ENCODE assay signal across 12 cellular contexts in genomic region chr4:155629183-155629825, GRCh38. TPM values are rescaled to one million over a fixed set of nuclear protein-coding genes. Genes with fewer than 3 reads are reported as not detected.
DNase-seq lines count a peak whose midpoint lies in the region; ATAC-seq and TF ChIP-seq lines count a peak whose summit lies in the region.
"Had no signal": no experiment of that assay in that cellular context is flagged by ENCODE, and none has a peak within 500 bp of the region (broad histone marks: within the 10 kb centered on the region; RNA-seq: fewer than 3 reads in every experiment).

No MANE protein-coding gene starts in this region.

- no peaks in the 10 kb centered on the region for H3K4me1 ChIP-seq in SJCRH30

- no peaks in the 10 kb centered on the region for H3K36me3 ChIP-seq in neural cell (ENCODE audit: insufficient read depth, low read length)
- H3K36me3 ChIP-seq in SJCRH30: no peaks in the 10 kb centered on the region

- no peaks in the 10 kb centered on the region for H3K9me3 ChIP-seq in neural cell (ENCODE audit: low read length)
- H3K9me3 ChIP-seq in SJCRH30 (replicated peaks): no peaks in the 10 kb centered on the region

- H3F3A ChIP-seq in neural cell (ENCODE audit: insufficient read depth, low read length, poor library complexity, severe bottlenecking): no peaks in the 10 kb centered on the region

- no peaks in the 10 kb centered on the region for H3K79me2 ChIP-seq in neural cell (replicated peaks; ENCODE audit: insufficient read depth, low read length)

- H3K4me2 ChIP-seq in neural cell (ENCODE audit: low read length): no peak overlapping the region

- TF ChIP-seq RAD21 in neural cell (conservative IDR thresholded peaks at IDR 0.05): no peak

- no peaks in the 10 kb centered on the region for H3K9me2 ChIP-seq in neural cell (ENCODE audit: insufficient read depth, low read length)

- no peak for TF ChIP-seq CTCF in neural cell (IDR thresholded peaks at IDR 0.05; ENCODE audit: poor library complexity, severe bottlenecking)

- H3K27me3 ChIP-seq in neural cell (ENCODE audit: insufficient read depth, low read depth, low read length) (no peaks in the 10 kb centered on the region), SJCRH30 (no peaks in the 10 kb centered on the region)

- H2AFZ ChIP-seq in neural cell (ENCODE audit: low read depth, low read length): no peak overlapping the region

- peak; percentile 50 for TF ChIP-seq EP300 in neural cell (conservative IDR thresholded peaks at IDR 0.05; ENCODE audit: poor library complexity, severe bottlenecking)

- no peaks in the 10 kb centered on the region for H4K20me1 ChIP-seq in neural cell (ENCODE audit: insufficient read depth)

- DNase-seq in GM04503 (ENCODE audit: low read depth) (peak; percentile 23), NCI-H82 treated with DMSO at 0.1 percent for 48 hours (lab: John Stamatoyannopoulos, UW; ENCODE audit: unreplicated experiment) (peak; percentile 29), dermis microvascular lymphatic vessel endothelial cell (ENCODE audit: low read depth in 2 of 2) (peak; percentile 71 to 73), SJCRH30 (no peak), AG08396 (ENCODE audit: low spot score) (no peak), NCI-H1417 treated with DMSO at 0.1 percent for 48 hours (lab: John Stamatoyannopoulos, UW) (no peak)
- DNase-seq: activated naive CD4-positive, alpha-beta T cell; MV-4-11; NCI-H510A treated with DMSO at 0.1 percent for 48 hours had no signal

- H3K27ac ChIP-seq in neural cell (ENCODE audit: low read length): no peak overlapping the region
- H3K27ac ChIP-seq in SJCRH30: no peak overlapping the region

- H3K9ac ChIP-seq in neural cell (ENCODE audit: low read length): no peak overlapping the region

- H3K4me3 ChIP-seq in neural cell (ENCODE audit: low read length) (no peak overlapping the region), SJCRH30 (no peak overlapping the region)

- ATAC-seq in GM18867 (IDR thresholded peaks at IDR 0.05; ENCODE audit: unreplicated experiment): no peak
- ATAC-seq: activated CD4-positive, CD25-positive, alpha-beta regulatory T cell treated with anti-CD3 and anti-CD28 coated beads, Interleukin-2, amount 50 U/mL, for 24 hours had no signal

TF ChIP-seq in neural cell, 6 proteins besides CTCF, POLR2A, EP300 and RAD21:
- TF ChIP-seq REST (IDR thresholded peaks at IDR 0.05; ENCODE audit: borderline replicate concordance) (no peak), POLR2AphosphoS5 (IDR thresholded peaks at IDR 0.05) (peak; percentile 11)

RNA-seq across cellular contexts. Expression of gene GUCY1A1, which starts 37.3 kb away (rescaled TPM):
- 43.2 and 50.6 TPM in 2 replicates for total RNA-seq in dermis microvascular lymphatic vessel endothelial cell
- 13.6 and 15.5 TPM in 2 replicates for polyA plus RNA-seq in neural cell
- polyA minus RNA-seq in neural cell: 38.7 and 44.8 TPM in 2 replicates
- 0.08 TPM in 1 of 2 replicates, not detected in the other for total RNA-seq in SJCRH30 (2014; rRNA removed; shearing (Covaris generic))

Comparison
In these comparisons a context has a peak if more than half of its experiments do, and no peak if none do; other contexts are left out.
1. DNase-seq: peak in GM04503 (single experiment), NCI-H82 treated with DMSO at 0.1 percent for 48 hours (single experiment) and dermis microvascular lymphatic vessel endothelial cell (2 of 2); none in SJCRH30 (0 of 2), AG08396 (single experiment) and NCI-H1417 treated with DMSO at 0.1 percent for 48 hours (single experiment).
2. RNA of gene GUCY1A1, which starts 37.3 kb away (total RNA-seq): 43.2 to 50.6 TPM in dermis microvascular lymphatic vessel endothelial cell; 0.08 TPM in SJCRH30; every median in the first group is over 10 times any median in the second.